In the genomic region with DNA sequence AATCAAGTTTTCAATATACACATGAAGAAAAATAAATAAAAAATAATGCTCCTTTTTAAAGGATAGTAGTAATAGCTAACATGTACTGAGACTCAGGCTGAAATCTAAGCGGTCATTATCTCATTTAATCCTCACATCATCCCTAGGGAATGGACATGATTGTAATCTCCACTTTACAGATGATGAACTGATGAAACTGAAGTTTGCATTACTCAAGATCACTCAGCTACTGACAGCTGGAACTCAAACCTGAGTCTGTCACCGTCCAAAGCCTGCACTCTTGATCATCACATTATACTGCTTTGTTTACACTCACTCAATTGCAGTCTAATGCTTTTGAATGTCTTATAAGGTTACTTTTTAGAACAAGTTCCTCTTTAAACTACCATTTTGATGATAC, we compare ENCODE assay signal across 1 cellular context.
A peak's percentile ranks its signal among the peaks of the same experiment; 100 is the strongest.
TF ChIP-seq lines count a peak whose summit lies in the region.

No MANE protein-coding gene starts in this region.

TF ChIP-seq in HEK293, 187 proteins besides CTCF, POLR2A, EP300 and RAD21 (continued from another document):
- TF ChIP-seq, protein P1, sequence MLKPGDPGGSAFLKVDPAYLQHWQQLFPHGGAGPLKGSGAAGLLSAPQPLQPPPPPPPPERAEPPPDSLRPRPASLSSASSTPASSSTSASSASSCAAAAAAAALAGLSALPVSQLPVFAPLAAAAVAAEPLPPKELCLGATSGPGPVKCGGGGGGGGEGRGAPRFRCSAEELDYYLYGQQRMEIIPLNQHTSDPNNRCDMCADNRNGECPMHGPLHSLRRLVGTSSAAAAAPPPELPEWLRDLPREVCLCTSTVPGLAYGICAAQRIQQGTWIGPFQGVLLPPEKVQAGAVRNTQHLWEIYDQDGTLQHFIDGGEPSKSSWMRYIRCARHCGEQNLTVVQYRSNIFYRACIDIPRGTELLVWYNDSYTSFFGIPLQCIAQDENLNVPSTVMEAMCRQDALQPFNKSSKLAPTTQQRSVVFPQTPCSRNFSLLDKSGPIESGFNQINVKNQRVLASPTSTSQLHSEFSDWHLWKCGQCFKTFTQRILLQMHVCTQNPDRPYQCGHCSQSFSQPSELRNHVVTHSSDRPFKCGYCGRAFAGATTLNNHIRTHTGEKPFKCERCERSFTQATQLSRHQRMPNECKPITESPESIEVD (tag by site-specific recombination; IDR thresholded peaks at IDR 0.05): peak; percentile 4; the same call in 1 of the 2 replicates
- TF ChIP-seq ZNF223 (tag by site-specific recombination; IDR thresholded peaks at IDR 0.05) (no peak), ZNF24 (tag by site-specific recombination; IDR thresholded peaks at IDR 0.05) (0 out of 2 replicates have a peak, but pooled peaks have one; percentile 38), SP7 (tag by site-specific recombination; IDR thresholded peaks at IDR 0.05) (peak; percentile 62), ZEB2 (tag by site-specific recombination; IDR thresholded peaks at IDR 0.05) (peak; percentile 72; the same call in 1 of the 2 replicates), ZNF221 (tag by site-specific recombination; IDR thresholded peaks at IDR 0.05; ENCODE audit: borderline replicate concordance) (no peak), MZF1 (tag by site-specific recombination; IDR thresholded peaks at IDR 0.05; ENCODE audit: borderline replicate concordance) (peak; percentile 99), OSR2 (tag by site-specific recombination; IDR thresholded peaks at IDR 0.05) (peak; percentile 73; the same call in 1 of the 2 replicates), ZNF660 (tag by site-specific recombination; IDR thresholded peaks at IDR 0.05) (peak; percentile 59; the same call in 1 of the 2 replicates), ZNF558 (tag by site-specific recombination; IDR thresholded peaks at IDR 0.05) (peak; percentile 36; the same call in 1 of the 2 replicates), KLF8 (tag by site-specific recombination; IDR thresholded peaks at IDR 0.05) (peak; percentile 57; the same call in 1 of the 2 replicates), ZNF837 (tag by site-specific recombination; IDR thresholded peaks at IDR 0.05) (no peak)
- TF ChIP-seq, protein P2, sequence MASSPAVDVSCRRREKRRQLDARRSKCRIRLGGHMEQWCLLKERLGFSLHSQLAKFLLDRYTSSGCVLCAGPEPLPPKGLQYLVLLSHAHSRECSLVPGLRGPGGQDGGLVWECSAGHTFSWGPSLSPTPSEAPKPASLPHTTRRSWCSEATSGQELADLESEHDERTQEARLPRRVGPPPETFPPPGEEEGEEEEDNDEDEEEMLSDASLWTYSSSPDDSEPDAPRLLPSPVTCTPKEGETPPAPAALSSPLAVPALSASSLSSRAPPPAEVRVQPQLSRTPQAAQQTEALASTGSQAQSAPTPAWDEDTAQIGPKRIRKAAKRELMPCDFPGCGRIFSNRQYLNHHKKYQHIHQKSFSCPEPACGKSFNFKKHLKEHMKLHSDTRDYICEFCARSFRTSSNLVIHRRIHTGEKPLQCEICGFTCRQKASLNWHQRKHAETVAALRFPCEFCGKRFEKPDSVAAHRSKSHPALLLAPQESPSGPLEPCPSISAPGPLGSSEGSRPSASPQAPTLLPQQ (tag by site-specific recombination; IDR thresholded peaks at IDR 0.05): 0 out of 2 replicates have a peak, but pooled peaks have one; percentile 52
TF ChIP-seq in HEK293: peak in this region for 20.
